Comparison of ENCODE assay signal across 14 cellular contexts in the genomic region with DNA sequence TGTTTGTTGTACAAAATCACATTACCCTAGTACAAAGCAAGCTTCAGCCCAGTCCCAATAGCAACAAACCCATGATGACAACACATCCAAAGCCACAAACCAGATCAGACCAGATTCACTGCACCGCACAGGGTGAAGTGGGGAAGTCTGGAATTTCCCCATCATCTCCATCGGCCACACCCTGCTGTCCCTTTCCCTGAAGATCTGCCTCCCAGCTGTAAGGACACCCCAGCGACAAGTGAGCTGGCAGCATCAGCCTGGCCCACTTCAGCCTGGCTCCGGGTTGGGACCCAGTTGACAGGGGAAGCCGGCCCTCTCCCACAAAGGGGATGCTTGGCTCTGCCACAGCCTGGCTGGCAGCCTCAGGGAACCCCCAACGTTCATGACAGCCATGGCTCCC.
DNase-seq lines count a peak whose midpoint lies in the region; ATAC-seq, FAIRE-seq and TF ChIP-seq lines count a peak whose summit lies in the region.
"Had no signal": no experiment of that assay in that cellular context is flagged by ENCODE, and none has a peak within 500 bp of the region (broad histone marks: within the 10 kb centered on the region; RNA-seq: fewer than 3 reads in every experiment).

No MANE protein-coding gene starts in this region.

- H3K4me3 ChIP-seq in bronchial epithelial cell (ENCODE audit: low read depth, low read length), result no peak overlapping the region
- H3K4me3 ChIP-seq: MG63, suprapubic skin had no signal

- H3K4me1 Mint-ChIP-seq in HFFc6 (ENCODE audit: low read depth), result peaks cover 8% of the 10 kb centered on the region

- H3K27me3 Mint-ChIP-seq in HFFc6 (ENCODE audit: insufficient read depth), result peaks cover 36% of the 10 kb centered on the region
- H3K27me3 Mint-ChIP-seq: T-cell had no signal

- no peaks in the 10 kb centered on the region for H3K36me3 Mint-ChIP-seq in HFFc6 (ENCODE audit: low read depth)

- FAIRE-seq in bronchial epithelial cell (lab: Jason Lieb, UNC), result no peak
- FAIRE-seq: islet of Langerhans had no signal

- no peak for ATAC-seq in GM21723 (IDR thresholded peaks at IDR 0.05; ENCODE audit: unreplicated experiment)

- no peak for TF ChIP-seq CTCF in HFFc6 (IDR thresholded peaks at IDR 0.05)
- TF ChIP-seq CTCF in bronchial epithelial cell (IDR thresholded peaks at IDR 0.05; ENCODE audit: insufficient read depth, low read length, severe bottlenecking), result no peak

- H3K36me3 ChIP-seq in bronchial epithelial cell (ENCODE audit: control insufficient read depth, insufficient read depth, low read length), result no peaks in the 10 kb centered on the region
- H3K36me3 ChIP-seq: MG63, suprapubic skin had no signal

- no peak overlapping the region for H3K4me3 Mint-ChIP-seq in HFFc6
- H3K4me3 Mint-ChIP-seq: T-cell had no signal

- in situ Hi-C loops in Caki2 (cut with HindIII; ENCODE audit: low pct_unique_long_range_greater_than_20kb, low sequenced_read_pairs), result no loop called here

- H3K27ac Mint-ChIP-seq in HFFc6, result no peak overlapping the region
- H3K27ac Mint-ChIP-seq: T-cell had no signal

- DNase-seq in Caki2 (ENCODE audit: low read depth), result peak; percentile 16
- peak; percentile 24 for DNase-seq in HFFc6
- peak; percentile 8 for DNase-seq in bronchial epithelial cell (ENCODE audit: low read depth)
- DNase-seq in mesenteric fat pad (ENCODE audit: low spot score), result peak; percentile 67
- DNase-seq in NCI-H1694 treated with DMSO at 0.1 percent for 48 hours (lab: John Stamatoyannopoulos, UW), result no peak
- DNase-seq in amygdala (lab: John Stamatoyannopoulos, UW), result no peak
- no peak for DNase-seq in NCI-H2081 treated with DMSO at 0.1 percent for 48 hours (lab: John Stamatoyannopoulos, UW)
- DNase-seq: activated CD4-positive, alpha-beta T cell treated with anti-CD3 and anti-CD28 coated beads, Interleukin-2, amount 50 U/mL, for 1 hour; MG63; NCI-H2227 treated with DMSO at 0.1 percent for 48 hours; T-cell had no signal

- no peaks in the 10 kb centered on the region for H3K9me3 Mint-ChIP-seq in HFFc6
- H3K9me3 Mint-ChIP-seq: T-cell had no signal

- no peaks in the 10 kb centered on the region for H3K27me3 ChIP-seq in bronchial epithelial cell (ENCODE audit: control insufficient read depth, insufficient read depth, low read length)
- H3K27me3 ChIP-seq: MG63, suprapubic skin had no signal

Comparison
In these comparisons a context has a peak if more than half of its experiments do, and no peak if none do; other contexts are left out.
1. DNase-seq: peak in Caki2 (single experiment), HFFc6 (single experiment), bronchial epithelial cell (single experiment) and mesenteric fat pad (single experiment); none in NCI-H1694 treated with DMSO at 0.1 percent for 48 hours (single experiment), amygdala (0 of 56) and NCI-H2081 treated with DMSO at 0.1 percent for 48 hours (single experiment).